Comparison of ENCODE assay signal across 22 cellular contexts in the genomic region with DNA sequence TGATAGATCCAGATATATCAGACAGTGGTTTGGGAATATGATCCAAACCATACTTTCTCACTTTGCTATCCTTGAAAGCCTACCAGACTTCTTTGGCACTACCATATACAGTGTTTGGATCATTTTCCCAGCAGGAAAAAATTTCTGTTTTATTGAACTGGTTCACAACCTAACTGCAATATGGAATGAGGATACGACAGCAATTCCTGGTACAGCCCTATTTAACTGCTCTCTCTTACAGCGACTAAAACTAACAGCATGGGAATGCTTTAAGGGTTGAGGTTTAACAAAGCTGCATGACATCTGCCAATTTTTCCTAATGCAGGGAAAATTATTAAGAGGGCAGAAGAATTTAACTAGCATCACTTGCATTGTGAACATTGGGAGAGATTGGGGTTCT. TPM values are rescaled to one million over a fixed set of nuclear protein-coding genes. Genes with fewer than 3 reads are reported as not detected.
"Had no signal": no experiment of that assay in that cellular context is flagged by ENCODE, and none has a peak within 500 bp of the region (broad histone marks: within the 10 kb centered on the region; RNA-seq: fewer than 3 reads in every experiment).

No MANE protein-coding gene starts in this region.

- FAIRE-seq: HepG2, RCC 7860 had no signal

- ATAC-seq: HepG2 had no signal

- H3K27me3 ChIP-seq: MG63 had no signal

- H3K9ac ChIP-seq: SK-N-SH had no signal

- H3K9me3 ChIP-seq: MG63, SK-N-SH had no signal

- H3K36me3 ChIP-seq: MG63 had no signal

- H3K4me3 ChIP-seq: MG63 had no signal

- DNase-seq: IMR-90, Karpas-422, KG1, MG63, NCI-H1092 treated with DMSO at 0.1 percent for 48 hours, NCI-H1436, NCI-H187, NCI-H2029, NCI-H2081 treated with DMSO at 0.1 percent for 48 hours, NCI-H2171, NCI-H226, NCI-H446, NCI-H510A, NCI-H524 treated with DMSO at 0.1 percent for 48 hours, NCI-H69, NCI-H774, RPMI8226, SHP77, SK-N-SH had no signal

RNA-seq across cellular contexts. Expression of a gene that starts 47.3 kb away (rescaled TPM):
- total RNA-seq: HepG2, HT1080, IMR-90 had no signal
- polyA plus RNA-seq: HepG2, IMR-90, SK-N-SH had no signal
